In genomic region chr1:248055261-248055660, GRCh38 we compare ENCODE assay signal across 11 cellular contexts. TPM values are rescaled to one million over a fixed set of nuclear protein-coding genes. Genes with fewer than 3 reads are reported as not detected.
"Had no signal": no experiment of that assay in that cellular context is flagged by ENCODE, and none has a peak within 500 bp of the region (broad histone marks: within the 10 kb centered on the region; RNA-seq: fewer than 3 reads in every experiment).

No MANE protein-coding gene starts in this region.

- H3K27ac ChIP-seq: GM23248 had no signal

- ATAC-seq: GM23338, HCT116 had no signal

- H3K9me3 ChIP-seq: HAP-1 had no signal

- DNase-seq: GM23248, GOT3, H7, H9, HCEC 1CT, HFFc6 had no signal

- H3K9ac ChIP-seq: GM23248 had no signal

- H3K4me2 ChIP-seq: GM23338 had no signal

- H3K4me3 Mint-ChIP-seq: GM23338, H9, HFFc6 had no signal

- H3K4me1 ChIP-seq: HAP-1 had no signal

- H3K27ac Mint-ChIP-seq: GM23338, H9, HFFc6 had no signal

- H2AFZ ChIP-seq: GM23248, GM23338 had no signal

- H3K4me1 Mint-ChIP-seq: GM23338, H9 had no signal

- H3K4me3 ChIP-seq: GM23248, GM23338, HAP-1 had no signal

- H3K36me3 ChIP-seq: HAP-1 had no signal

RNA-seq across cellular contexts. Expression of gene OR2L3, which starts 8.6 kb away (rescaled TPM):
- total RNA-seq: GM23248, GM23338, H1, H4, H7, H9, HFFc6 had no signal
- polyA plus RNA-seq: GM23248, GM23338, H1 had no signal

RNA-seq across cellular contexts. Expression of gene OR2L2, which starts 25.4 kb away (rescaled TPM):
- total RNA-seq: GM23248, H1, H4, H7, H9 had no signal
- polyA plus RNA-seq: GM23248, H1 had no signal

RNA-seq across cellular contexts. Expression of gene OR2L13, which starts 39.7 kb away (rescaled TPM):
- total RNA-seq: GM23248, GM23338, H1, H7, H9, HFFc6 had no signal
- polyA plus RNA-seq: GM23248, GM23338, H1 had no signal

RNA-seq across cellular contexts. Expression of gene OR2L5, which starts 41.8 kb away (rescaled TPM):
- total RNA-seq: GM23248, GM23338, H1, H4, H7, H9, HFFc6 had no signal
- polyA plus RNA-seq: GM23248, GM23338, H1 had no signal
